Comparison of ENCODE assay signal across 27 cellular contexts in genomic region chr16:14087590-14088154, GRCh38. TPM values are rescaled to one million over a fixed set of nuclear protein-coding genes. Genes with fewer than 3 reads are reported as not detected.
DNase-seq lines count a peak whose midpoint lies in the region; ATAC-seq, FAIRE-seq and TF ChIP-seq lines count a peak whose summit lies in the region.
"Had no signal": no experiment of that assay in that cellular context is flagged by ENCODE, and none has a peak within 500 bp of the region (broad histone marks: within the 10 kb centered on the region; RNA-seq: fewer than 3 reads in every experiment).

No MANE protein-coding gene starts in this region.

- peaks cover 11% of the 10 kb centered on the region for H3K4me1 ChIP-seq in GM23248 (ENCODE audit: insufficient read depth)
- H3K4me1 ChIP-seq in HepG2 (ENCODE audit: insufficient read depth, low read length): peaks cover 32% of the 10 kb centered on the region
- peaks cover 49% of the 10 kb centered on the region for H3K4me1 ChIP-seq in suprapubic skin
- peaks cover 11% of the 10 kb centered on the region; the same call in 1 of the 2 replicates for H3K4me1 ChIP-seq in GM23338 (ENCODE audit: insufficient read depth)

- WGBS in GM23248 (ENCODE audit: low coverage in 1 of 2, low lambda C conversion rate in 2 of 2, missing lambda C conversion rate in 2 of 2), 2 experiments: 94 to 96% methylated on average over 3 of the region's 3 CpGs
- 23% methylated on average over 3 of the region's 3 CpGs for WGBS in HepG2 (ENCODE audit: low lambda C conversion rate)
- WGBS in suprapubic skin: 74% methylated on average over 3 of the region's 3 CpGs

- H3K9ac ChIP-seq in GM23248 (no peak overlapping the region), HepG2 (ENCODE audit: insufficient read depth, low read depth, low read length) (peak overlapping the region; percentile 55; the same call in 1 of the 2 replicates)

- H3K4me1 Mint-ChIP-seq in chondrocyte (ENCODE audit: low read depth) (peaks cover 23% of the 10 kb centered on the region), GM23338 (peaks cover 11% of the 10 kb centered on the region)
- H3K4me1 Mint-ChIP-seq: immature natural killer cell had no signal

- H3K9me3 Mint-ChIP-seq in chondrocyte (ENCODE audit: low read depth) (no peaks in the 10 kb centered on the region), GM23338 (no peaks in the 10 kb centered on the region)
- H3K9me3 Mint-ChIP-seq: activated naive CD4-positive, alpha-beta T cell treated with anti-CD3 and anti-CD28 coated beads, Interleukin-2, amount 50 U/mL, for 72 hours; activated T-helper 1 cell treated with anti-CD3 and anti-CD28 coated beads, Interleukin-12 subunit alpha, Interleukin-12 subunit beta, Interleukin-2, Interleukin-4 antibody, amounts not matched to agents 30 ng/mL and 10 ng/mL and 1 ng/mL, durations not matched to agents 14 hours and 24 hours and 36 hours; CD4-positive, CD25-positive, alpha-beta regulatory T cell; IgD-negative memory B cell; immature natural killer cell had no signal

- in situ Hi-C loops in GM23248 (cut with MboI) (no loop called here), HepG2 (cut with HindIII; ENCODE audit: extremely low pct_ligation_motif_present, low pct_unique_long_range_greater_than_20kb) (no loop called here)

- H3K36me3 Mint-ChIP-seq in chondrocyte (ENCODE audit: low read depth) (no peaks in the 10 kb centered on the region), GM23338 (ENCODE audit: low read depth) (no peaks in the 10 kb centered on the region)

- H3K27me3 Mint-ChIP-seq in chondrocyte (ENCODE audit: low read depth) (no peaks in the 10 kb centered on the region), GM23338 (ENCODE audit: insufficient read depth, low read depth, poor library complexity) (no peaks in the 10 kb centered on the region)
- H3K27me3 Mint-ChIP-seq: CD4-positive, CD25-positive, alpha-beta regulatory T cell; IgD-negative memory B cell; T-helper 17 cell had no signal

- H3K4me3 ChIP-seq in GM23248 (no peak overlapping the region; the same call in 1 of the 2 replicates), HepG2 (replicated peaks in 1 of 3; ENCODE audit: insufficient read depth in 1 of 3, low read depth in 2 of 3, low read length in 3 of 3) (peak overlapping the region in 2 of 3 experiments; percentile 36 to 49; a peak in 2 of 6 replicates), suprapubic skin (no peak overlapping the region), GM23338 (no peak overlapping the region)
- H3K4me3 ChIP-seq: heart right ventricle, psoas muscle, skin epidermis, upper lobe of right lung had no signal

- no peak for DNase-seq in GM23248
- DNase-seq in chondrocyte (ENCODE audit: low spot score): no peak
- DNase-seq in HepG2 (ENCODE audit: low spot score): no peak
- DNase-seq in suprapubic skin (ENCODE audit: low spot score in 2 of 2): no peak
- DNase-seq in GM23338 (ENCODE audit: low spot score): no peak
- DNase-seq in stimulated activated CD4-positive, alpha-beta T cell treated with anti-CD3 and anti-CD28 coated beads, Interleukin-12 subunit alpha, Interleukin-12 subunit beta, amount 100 ng/mL, for 4 hours: no peak
- no peak for DNase-seq in DMS114 treated with DMSO at 0.1 percent for 48 hours (lab: John Stamatoyannopoulos, UW; ENCODE audit: unreplicated experiment)
- DNase-seq: activated CD4-positive, alpha-beta T cell treated with anti-CD3 and anti-CD28 coated beads, Interleukin-2, amount 50 U/mL, for 1 hour; CD4-positive, CD25-positive, alpha-beta regulatory T cell; cerebellar nuclear complex; DMS 273 treated with DMSO at 0.1 percent for 48 hours; heart right ventricle; immature natural killer cell; NCI-H1417 treated with DMSO at 0.1 percent for 48 hours; NCI-H2171; NCI-H526; psoas muscle; stimulated activated CD4-positive, alpha-beta T cell treated with anti-CD3 and anti-CD28 coated beads, Interleukin-2, amount 100 ng/mL, for 48 hours; stimulated activated naive CD4-positive, alpha-beta T cell treated with Interleukin-2 at 50 U/mL for 16 hours; T-helper 17 cell; upper lobe of right lung had no signal

- H3K27ac Mint-ChIP-seq in chondrocyte (ENCODE audit: unreplicated experiment): peak overlapping the region; percentile 3
- no peak overlapping the region for H3K27ac Mint-ChIP-seq in GM23338
- H3K27ac Mint-ChIP-seq: activated naive CD4-positive, alpha-beta T cell treated with anti-CD3 and anti-CD28 coated beads, Interleukin-2, amount 50 U/mL, for 72 hours; activated T-helper 1 cell treated with anti-CD3 and anti-CD28 coated beads, Interleukin-12 subunit alpha, Interleukin-12 subunit beta, Interleukin-2, Interleukin-4 antibody, amounts not matched to agents 30 ng/mL and 10 ng/mL and 1 ng/mL, durations not matched to agents 14 hours and 24 hours and 36 hours; CD4-positive, CD25-positive, alpha-beta regulatory T cell; IgD-negative memory B cell; immature natural killer cell; T-helper 17 cell had no signal

- TF ChIP-seq POLR2A in HepG2 (IDR thresholded peaks at IDR 0.05; ENCODE audit: insufficient read depth in 1 of 2, low read depth in 2 of 2, low read length in 2 of 2) (no peak), suprapubic skin (IDR thresholded peaks at IDR 0.05) (no peak)

- H3F3A ChIP-seq in GM23248 (ENCODE audit: insufficient read depth): peaks cover 13% of the 10 kb centered on the region; the same call in 1 of the 2 replicates
- no peaks in the 10 kb centered on the region for H3F3A ChIP-seq in GM23338 (replicated peaks; ENCODE audit: low read depth)

- intact Hi-C loops in HepG2 (cut with micrococcal nuclease; ENCODE audit: unreplicated experiment): no loop called here

- no peaks in the 10 kb centered on the region for H3K9me3 ChIP-seq in GM23248 (ENCODE audit: low read depth)
- no peaks in the 10 kb centered on the region for H3K9me3 ChIP-seq in HepG2 (ENCODE audit: low read length)
- H3K9me3 ChIP-seq in suprapubic skin: no peaks in the 10 kb centered on the region
- H3K9me3 ChIP-seq: heart right ventricle, psoas muscle, upper lobe of right lung had no signal

- H2AFZ ChIP-seq in GM23248: no peak overlapping the region
- H2AFZ ChIP-seq in HepG2 (ENCODE audit: low read length): no peak overlapping the region
- no peak overlapping the region for H2AFZ ChIP-seq in GM23338

- H3K4me2 ChIP-seq in GM23248 (ENCODE audit: unreplicated experiment) (peak overlapping the region; percentile 46), HepG2 (ENCODE audit: low read depth, low read length) (peak overlapping the region; percentile 75), GM23338 (no peak overlapping the region)

- H3K27me3 ChIP-seq in GM23248 (replicated peaks; ENCODE audit: insufficient read depth) (no peaks in the 10 kb centered on the region), HepG2 (ENCODE audit: control insufficient read depth in 1 of 2, insufficient read depth in 2 of 2, low read length in 2 of 2) (no peaks in the 10 kb centered on the region), suprapubic skin (no peaks in the 10 kb centered on the region), GM23338 (ENCODE audit: insufficient read depth) (no peaks in the 10 kb centered on the region)
- H3K27me3 ChIP-seq: heart right ventricle, upper lobe of right lung had no signal

- H3K4me3 Mint-ChIP-seq in chondrocyte (ENCODE audit: unreplicated experiment): no peak overlapping the region
- H3K4me3 Mint-ChIP-seq in GM23338: no peak overlapping the region
- H3K4me3 Mint-ChIP-seq: activated T-helper 1 cell treated with anti-CD3 and anti-CD28 coated beads, Interleukin-12 subunit alpha, Interleukin-12 subunit beta, Interleukin-2, Interleukin-4 antibody, amounts not matched to agents 30 ng/mL and 10 ng/mL and 1 ng/mL, durations not matched to agents 14 hours and 24 hours and 36 hours; CD4-positive, CD25-positive, alpha-beta regulatory T cell; IgD-negative memory B cell; immature natural killer cell; T-helper 17 cell had no signal

- no peaks in the 10 kb centered on the region for H4K20me1 ChIP-seq in GM23248 (ENCODE audit: insufficient read depth)
- H4K20me1 ChIP-seq in HepG2 (ENCODE audit: insufficient read depth, low read length): no peaks in the 10 kb centered on the region
- H4K20me1 ChIP-seq in GM23338 (replicated peaks; ENCODE audit: insufficient read depth): no peaks in the 10 kb centered on the region

- peak; percentile 44 for ATAC-seq in HepG2
- no peak for ATAC-seq in GM23338
- ATAC-seq in HG02885 (IDR thresholded peaks at IDR 0.05; ENCODE audit: poor library complexity, unreplicated experiment): no peak
- ATAC-seq: activated naive CD4-positive, alpha-beta T cell treated with anti-CD3 and anti-CD28 coated beads, Interleukin-2, amount 50 U/mL, for 72 hours; T-helper 17 cell had no signal

- CTCF ChIA-PET in HepG2 (lab: Yijun Ruan, JAX; ENCODE audit: low intra/inter-chr PET ratio, low total read pairs): no interaction called here

- no TSS peak for BruUV-seq in HepG2 (replicated peaks; lab: Mats Ljungman, UMichigan)

- TF ChIP-seq EP300 in HepG2 (IDR thresholded peaks at IDR 0.05; ENCODE audit: low read depth in 2 of 2, low read length in 2 of 2) (no peak), HepG2 (CRISPR knock-in tag; IDR thresholded peaks at IDR 0.05; ENCODE audit: borderline replicate concordance) (no peak), suprapubic skin (IDR thresholded peaks at IDR 0.05) (no peak)

- TF ChIP-seq RAD21 in HepG2 (CRISPR knock-in tag; IDR thresholded peaks at IDR 0.05): no peak

- no peaks in the 10 kb centered on the region for H3K36me3 ChIP-seq in GM23248 (ENCODE audit: low read depth)
- H3K36me3 ChIP-seq in HepG2 (replicated peaks in 1 of 2; ENCODE audit: control insufficient read depth in 1 of 2, insufficient read depth in 2 of 2, low read length in 2 of 2): peaks cover 6 to 10% of the 10 kb centered on the region in 2 experiments; a peak in 2 of 5 replicates
- H3K36me3 ChIP-seq in suprapubic skin: no peaks in the 10 kb centered on the region
- no peaks in the 10 kb centered on the region for H3K36me3 ChIP-seq in GM23338 (ENCODE audit: insufficient read depth)
- H3K36me3 ChIP-seq: upper lobe of right lung had no signal

- POLR2A ChIA-PET in HepG2 (lab: Yijun Ruan, JAX): interaction anchor here (0.6 to 1.5 kb wide), 6 partner anchors 9 to 100 kb away, joined by 3 to 5 read pairs (median 3); no protein-coding TSS in a partner anchor

- no peaks in the 10 kb centered on the region; the same call in 1 of the 2 replicates for H3K79me2 ChIP-seq in GM23248 (ENCODE audit: insufficient read depth)
- H3K79me2 ChIP-seq in HepG2 (ENCODE audit: insufficient read depth, low read length): peaks cover 55% of the 10 kb centered on the region
- H3K79me2 ChIP-seq in GM23338 (replicated peaks; ENCODE audit: insufficient read depth): peaks cover 88% of the 10 kb centered on the region

- TF ChIP-seq CTCF in chondrocyte (IDR thresholded peaks at IDR 0.05) (no peak), HepG2 (CRISPR knock-in tag; IDR thresholded peaks at IDR 0.05) (no peak), suprapubic skin (IDR thresholded peaks at IDR 0.05) (no peak), GM23338 (conservative IDR thresholded peaks at IDR 0.05; ENCODE audit: low read depth in 2 of 2) (no peak)

- H3K9me2 ChIP-seq in GM23248 (ENCODE audit: insufficient read depth) (no peaks in the 10 kb centered on the region), GM23338 (ENCODE audit: insufficient read depth) (0 out of 2 replicates have a peak, but pooled peaks cover 3% of the 10 kb centered on the region)

- peak; percentile 39 for FAIRE-seq in HepG2 (lab: Jason Lieb, UNC)
- FAIRE-seq: astrocyte had no signal

- no peak overlapping the region for H3K27ac ChIP-seq in GM23248
- H3K27ac ChIP-seq in HepG2 (ENCODE audit: extremely low read length, insufficient read depth, low read length): peak overlapping the region; percentile 67
- peak overlapping the region; percentile 64 for H3K27ac ChIP-seq in suprapubic skin
- H3K27ac ChIP-seq in GM23338 (ENCODE audit: low read depth): no peak overlapping the region; the same call in 1 of the 2 replicates
- H3K27ac ChIP-seq: psoas muscle, upper lobe of right lung had no signal

RNA-seq across cellular contexts. Expression of gene MRTFB, which starts 16.6 kb away (rescaled TPM):
- total RNA-seq in GM23248 (2014; rRNA removed; shearing (Covaris generic)): 2.1 and 3.1 TPM in 2 replicates
- polyA plus RNA-seq in GM23248 (2016; fragmentation: Nextera tagmentation; extraction: Ambion mirVana): 4.0 and 5.1 TPM in 2 replicates
- 32.0 to 32.2 TPM (median 32.2 TPM) in 3 replicates for total RNA-seq in chondrocyte
- total RNA-seq in HepG2 (2016; rRNA removed; fragmentation: Illumina TruSeq; extraction: Trizol): 11.4 and 17.3 TPM in 2 replicates
- total RNA-seq in HepG2 (2016; cell fraction: cytosol; rRNA removed; fragmentation: Illumina TruSeq; extraction: Trizol; ENCODE audit: low read depth): 4.2 and 4.8 TPM in 2 replicates
- 10.8 and 15.0 TPM in 2 replicates for total RNA-seq in HepG2 (2016; cell fraction: insoluble cytoplasmic fraction; rRNA removed; fragmentation: Illumina TruSeq; extraction: Trizol)
- 7.1 and 8.5 TPM in 2 replicates for total RNA-seq in HepG2 (2016; cell fraction: membrane; rRNA removed; fragmentation: Illumina TruSeq; extraction: Trizol)
- 40.5 and 44.5 TPM in 2 replicates for total RNA-seq in HepG2 (2016; cell fraction: nucleus; rRNA removed; fragmentation: Illumina TruSeq; extraction: Trizol)
- polyA plus RNA-seq in HepG2 (2011; rRNA removed): 13.1 and 14.0 TPM in 2 replicates
- polyA plus RNA-seq in HepG2 (2011; cell fraction: cytosol; rRNA removed): 8.5 and 10.2 TPM in 2 replicates
- polyA plus RNA-seq in HepG2 (2011; cell fraction: nucleus; rRNA removed): 39.1 and 43.0 TPM in 2 replicates
- polyA plus RNA-seq in HepG2 (2012): 13.9 and 15.8 TPM in 2 replicates
- 1.2 and 1.9 TPM in 2 replicates for polyA plus RNA-seq in HepG2 (2016; cell fraction: cytosol; fragmentation: Illumina TruSeq; extraction: Trizol; ENCODE audit: low read depth)
- polyA plus RNA-seq in HepG2 (2016; cell fraction: insoluble cytoplasmic fraction; fragmentation: Illumina TruSeq; extraction: Trizol; ENCODE audit: low read depth): 14.8 and 15.2 TPM in 2 replicates
- polyA plus RNA-seq in HepG2 (2016; cell fraction: membrane; fragmentation: Illumina TruSeq; extraction: Trizol; ENCODE audit: low read depth): 2.1 and 2.5 TPM in 2 replicates
- 23.7 and 31.6 TPM in 2 replicates for polyA plus RNA-seq in HepG2 (2016; cell fraction: nucleus; fragmentation: Illumina TruSeq; extraction: Trizol; ENCODE audit: insufficient read depth, low read depth)
- polyA minus RNA-seq in HepG2 (2011; rRNA and poly(A)+ RNA removed; ENCODE audit: low replicate concordance): 34.7 and 53.1 TPM in 2 replicates
- 14.7 and 19.0 TPM in 2 replicates for polyA minus RNA-seq in HepG2 (2011; cell fraction: cytosol; rRNA and poly(A)+ RNA removed)
- polyA minus RNA-seq in HepG2 (2011; cell fraction: nucleus; rRNA and poly(A)+ RNA removed): 94.1 and 111 TPM in 2 replicates
- 100 to 1,000 TPM in 1 of 4 donors, 10 to 100 TPM in 3; 43.6 to 197 (median 65.5) TPM for total RNA-seq in suprapubic skin
- 22.2 and 22.4 TPM in 2 replicates for total RNA-seq in GM23338 (2014; rRNA removed; shearing (Covaris generic))
- 9.7 and 13.9 TPM in 2 replicates for polyA plus RNA-seq in GM23338 (2016; fragmentation: Nextera tagmentation; extraction: Ambion mirVana)

Comparison
In these comparisons a context has a peak if more than half of its experiments do, and no peak if none do; other contexts are left out.
1. H3K27ac ChIP-seq: peak in HepG2 (single experiment) and suprapubic skin (single experiment); none in GM23248 (single experiment) and GM23338 (single experiment).
2. H3K4me3 ChIP-seq: peak in HepG2 (2 of 3); none in GM23248 (single experiment), suprapubic skin (single experiment) and GM23338 (single experiment).